In genomic region chr17:12743046-12743445, GRCh38 we compare ENCODE assay signal across 20 cellular contexts. TPM values are rescaled to one million over a fixed set of nuclear protein-coding genes. Genes with fewer than 3 reads are reported as not detected.
"Had no signal": no experiment of that assay in that cellular context is flagged by ENCODE, and none has a peak within 500 bp of the region (broad histone marks: within the 10 kb centered on the region; RNA-seq: fewer than 3 reads in every experiment).

No MANE protein-coding gene starts in this region.

- DNase-seq: activated CD4-positive, alpha-beta T cell treated with anti-CD3 and anti-CD28 coated beads, Interleukin-2, amount 10 ng/mL, durations not matched to agents 7 days and 5 days; activated CD4-positive, CD25-positive, alpha-beta regulatory T cell treated with anti-CD3 and anti-CD28 coated beads, Interleukin-2, amount 50 U/mL, for 72 hours; activated CD8-positive, alpha-beta memory T cell treated with anti-CD3 and anti-CD28 coated beads, Interleukin-2, amount 10 ng/mL, durations not matched to agents 7 days and 5 days; activated CD8-positive, alpha-beta T cell treated with anti-CD3 and anti-CD28 coated beads for 36 hours; activated effector memory CD4-positive, alpha-beta T cell treated with anti-CD3 and anti-CD28 coated beads, Interleukin-2, amount 50 U/mL, for 16 hours; activated naive CD4-positive, alpha-beta T cell treated with anti-CD3 and anti-CD28 coated beads, Interleukin-2, amount 10 ng/mL, durations not matched to agents 7 days and 5 days; activated T-cell treated with anti-CD3 and anti-CD28 coated beads for 4 hours; effector CD8-positive, alpha-beta T cell; foreskin melanocyte; naive B cell; occipital lobe; sigmoid colon; stimulated activated CD4-positive, alpha-beta T cell treated with anti-CD3 and anti-CD28 coated beads, Interleukin-4, amount 100 ng/mL, for 1 hour; stimulated activated naive CD4-positive, alpha-beta T cell treated with Interleukin-2 at 50 U/mL for 16 hours; WERI-Rb-1 had no signal

- H3K4me3 ChIP-seq: sigmoid colon, upper lobe of left lung had no signal

- H3K27ac ChIP-seq: upper lobe of left lung, WERI-Rb-1 had no signal

- FAIRE-seq: bronchial epithelial cell, islet of Langerhans had no signal

- H3K9me3 ChIP-seq: sigmoid colon, upper lobe of left lung had no signal

- H3K27me3 ChIP-seq: sigmoid colon, upper lobe of left lung had no signal

- ATAC-seq: activated CD8-positive, alpha-beta memory T cell treated with anti-CD3 and anti-CD28 coated beads, Interleukin-2, amount 10 ng/mL, durations not matched to agents 7 days and 5 days; activated CD8-positive, alpha-beta T cell treated with anti-CD3 and anti-CD28 coated beads for 36 hours; esophagus mucosa had no signal

- H3K36me3 ChIP-seq: upper lobe of left lung, WERI-Rb-1 had no signal

RNA-seq across cellular contexts. Expression of gene ARHGAP44, which starts 46.3 kb away (rescaled TPM):
- total RNA-seq: activated CD8-positive, alpha-beta memory T cell treated with anti-CD3 and anti-CD28 coated beads, Interleukin-2, amount 10 ng/mL, durations not matched to agents 7 days and 5 days; mononuclear cell had no signal
